In genomic region chr12:44788731-44789130, GRCh38 we compare ENCODE assay signal across 1 cellular context.
TF ChIP-seq lines count a peak whose summit lies in the region.

No MANE protein-coding gene starts in this region.

TF ChIP-seq in H1, 55 proteins besides CTCF, POLR2A, EP300 and RAD21:
- TF ChIP-seq ASH2L (IDR thresholded peaks at IDR 0.05; ENCODE audit: low read length): no peak
- TF ChIP-seq CBX8 (IDR thresholded peaks at IDR 0.05; ENCODE audit: borderline replicate concordance, low read depth, low read length): no peak
- TF ChIP-seq CEBPB (IDR thresholded peaks at IDR 0.05; ENCODE audit: low read depth, low read length): no peak
- no peak for TF ChIP-seq RNF2 (IDR thresholded peaks at IDR 0.05; ENCODE audit: borderline replicate concordance, low read depth, low read length, missing control alignments, poor library complexity, severe bottlenecking)
- no peak for TF ChIP-seq POU5F1 (IDR thresholded peaks at IDR 0.05; ENCODE audit: low read depth, low read length)
TF ChIP-seq in H1: peak in this region for 0.
